ENCODE assay signal across 17 cellular contexts in the genomic region with DNA sequence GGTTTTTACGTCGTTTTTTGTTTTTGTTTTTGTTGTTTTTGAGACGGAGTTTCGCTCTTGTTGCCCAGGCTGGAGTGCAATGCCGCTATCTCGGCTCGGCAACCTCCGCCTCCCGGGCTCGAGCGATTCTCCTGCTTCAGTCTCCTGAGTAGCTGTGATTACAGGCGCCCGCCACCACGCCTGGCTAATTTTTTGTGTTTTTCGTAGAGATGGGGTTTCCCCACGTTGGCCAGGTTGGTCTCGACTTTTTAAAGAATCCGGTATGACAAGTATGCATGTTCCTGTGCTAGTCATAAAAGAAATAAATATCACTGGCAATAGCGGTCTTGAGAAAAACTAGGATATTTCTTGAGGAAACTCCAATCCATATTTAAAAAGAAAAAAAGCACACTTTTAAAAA. TPM values are rescaled to one million over a fixed set of nuclear protein-coding genes. Genes with fewer than 3 reads are reported as not detected.
DNase-seq lines count a peak whose midpoint lies in the region; ATAC-seq, FAIRE-seq and TF ChIP-seq lines count a peak whose summit lies in the region.
"Had no signal": no experiment of that assay in that cellular context is flagged by ENCODE, and none has a peak within 500 bp of the region (broad histone marks: within the 10 kb centered on the region; RNA-seq: fewer than 3 reads in every experiment).

No MANE protein-coding gene starts in this region.

- H3K4me1 Mint-ChIP-seq in T-cell (peaks cover 30 to 38% (median 35%) of the 10 kb centered on the region in 3 donors), memory B cell (peaks cover 25% of the 10 kb centered on the region)

- in situ Hi-C loops in Caki2 (cut with HindIII; ENCODE audit: low pct_unique_long_range_greater_than_20kb, low sequenced_read_pairs): no loop called here

- DNase-seq in A549 (ENCODE audit: low read depth in 1 of 2, low spot score in 1 of 2) (no peak), Caki2 (ENCODE audit: low read depth) (peak; percentile 83), T-cell (no peak), memory B cell (ENCODE audit: low spot score in 2 of 2) (peak; percentile 44 to 63), Kasumi-1 (lab: John Stamatoyannopoulos, UW) (no peak), NOMO-1 treated with dmso at 0.1 percent for 144 hours (lab: John Stamatoyannopoulos, UW; ENCODE audit: unreplicated experiment) (no peak), COLO829 (ENCODE audit: low spot score) (no peak)
- DNase-seq: 8988T, GOT3, NCI-H1105 treated with DMSO at 0.1 percent for 48 hours, NCI-H1694, NCI-H510A, SJCRH30 had no signal

- H3K4me3 Mint-ChIP-seq in T-cell (no peak overlapping the region), memory B cell (peak overlapping the region; percentile 56)

- 91% methylated on average over 19 of the region's 19 CpGs for WGBS in A549 (ENCODE audit: missing lambda C conversion rate)

- peak overlapping the region; percentile 93; the same call in 2 of the 3 replicates for H3K4me2 ChIP-seq in A549

- H3K27ac ChIP-seq in A549: peak overlapping the region in 1 of 2 experiments; percentile 37; a peak in 2 of 6 replicates
- H3K27ac ChIP-seq: PC-9, SJCRH30 had no signal

- TF ChIP-seq POLR2A in A549 (IDR thresholded peaks at IDR 0.05; ENCODE audit: low read length): no peak

- H3K36me3 Mint-ChIP-seq in T-cell: peaks cover 3% of the 10 kb centered on the region
- H3K36me3 Mint-ChIP-seq in memory B cell: peaks cover 5% of the 10 kb centered on the region

- TF ChIP-seq EP300 in A549 (IDR thresholded peaks at IDR 0.05): no peak

- H3K9me3 Mint-ChIP-seq in T-cell (no peaks in the 10 kb centered on the region), memory B cell (peaks cover 2% of the 10 kb centered on the region)

- ATAC-seq in A549 (no peak), T-cell (replicated peaks in 1 of 4) (no peak), memory B cell (ENCODE audit: low read depth) (no peak), GM18873 (IDR thresholded peaks at IDR 0.05; ENCODE audit: low FRiP score, unreplicated experiment) (no peak)

- CTCF ChIA-PET in A549 (lab: Yijun Ruan, JAX): interaction anchor here (0.8 to 8.4 kb wide), 26 partner anchors 9 to 594 kb away, joined by 3 to 122 read pairs (median 8); no protein-coding TSS in a partner anchor
- CTCF ChIA-PET in T-cell (lab: Charles Lee): interaction anchor here (0.7 to 1.4 kb wide), 3 partner anchors 10 to 382 kb away, joined by 4 read pairs; no protein-coding TSS in a partner anchor

- no peak for TF ChIP-seq CTCF in A549 (IDR thresholded peaks at IDR 0.05)

- FAIRE-seq in A549 (lab: Jason Lieb, UNC): no peak
- FAIRE-seq: G401.6, GM19239 had no signal

- no peak overlapping the region for H3K4me3 ChIP-seq in A549
- H3K4me3 ChIP-seq: PC-9, SJCRH30 had no signal

- H3K9me3 ChIP-seq in A549: no peaks in the 10 kb centered on the region
- H3K9me3 ChIP-seq: SJCRH30 had no signal

- H3K4me1 ChIP-seq in A549: peaks cover 26% of the 10 kb centered on the region; the same call in 2 of the 3 replicates

- H3K27ac Mint-ChIP-seq in T-cell: peak overlapping the region; percentile 2 to 23
- peak overlapping the region; percentile 97 for H3K27ac Mint-ChIP-seq in memory B cell

- no peak for TF ChIP-seq RAD21 in A549 (conservative IDR thresholded peaks at IDR 0.05 in 1 of 2, IDR thresholded peaks at IDR 0.05 in 1 of 2)

- POLR2A ChIA-PET in A549 (lab: Yijun Ruan, JAX): interaction anchor here (3.2 kb wide), 1 partner anchor 30 kb away, joined by 43 read pairs; no protein-coding TSS in a partner anchor
- POLR2A ChIA-PET in T-cell (lab: Charles Lee): no interaction called here

- H3K27me3 Mint-ChIP-seq in T-cell (no peaks in the 10 kb centered on the region), memory B cell (no peaks in the 10 kb centered on the region)

TF ChIP-seq in A549, 52 proteins besides CTCF, POLR2A, EP300 and RAD21:
- TF ChIP-seq JUNB (IDR thresholded peaks at IDR 0.05) (no peak), NFE2L2 (conservative IDR thresholded peaks at IDR 0.05; ENCODE audit: low read length) (no peak), ZC3H11A (IDR thresholded peaks at IDR 0.05) (no peak), FOXS1 (CRISPR knock-in tag; IDR thresholded peaks at IDR 0.05) (no peak), JUN (IDR thresholded peaks at IDR 0.05) (no peak), TFCP2L1 (CRISPR knock-in tag; IDR thresholded peaks at IDR 0.05) (no peak), PHF8 (IDR thresholded peaks at IDR 0.05; ENCODE audit: borderline replicate concordance, low read depth) (no peak), CHD4 (IDR thresholded peaks at IDR 0.05; ENCODE audit: borderline replicate concordance) (no peak), MAZ (IDR thresholded peaks at IDR 0.05; ENCODE audit: borderline replicate concordance, low read depth, low read length) (no peak), FOSL2 (IDR thresholded peaks at IDR 0.05) (no peak), FOSL2 (CRISPR knock-in tag; IDR thresholded peaks at IDR 0.05) (no peak), RCOR1 (IDR thresholded peaks at IDR 0.05; ENCODE audit: low read depth, low read length) (no peak), EHMT2 (IDR thresholded peaks at IDR 0.05; ENCODE audit: low read depth) (no peak), KDM5A (IDR thresholded peaks at IDR 0.05) (no peak), HDAC2 (IDR thresholded peaks at IDR 0.05) (no peak)
- TF ChIP-seq, protein P1, sequence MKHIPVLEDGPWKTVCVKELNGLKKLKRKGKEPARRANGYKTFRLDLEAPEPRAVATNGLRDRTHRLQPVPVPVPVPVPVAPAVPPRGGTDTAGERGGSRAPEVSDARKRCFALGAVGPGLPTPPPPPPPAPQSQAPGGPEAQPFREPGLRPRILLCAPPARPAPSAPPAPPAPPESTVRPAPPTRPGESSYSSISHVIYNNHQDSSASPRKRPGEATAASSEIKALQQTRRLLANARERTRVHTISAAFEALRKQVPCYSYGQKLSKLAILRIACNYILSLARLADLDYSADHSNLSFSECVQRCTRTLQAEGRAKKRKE (CRISPR knock-in tag; IDR thresholded peaks at IDR 0.05; ENCODE audit: low read depth): no peak
- TF ChIP-seq, protein P2, sequence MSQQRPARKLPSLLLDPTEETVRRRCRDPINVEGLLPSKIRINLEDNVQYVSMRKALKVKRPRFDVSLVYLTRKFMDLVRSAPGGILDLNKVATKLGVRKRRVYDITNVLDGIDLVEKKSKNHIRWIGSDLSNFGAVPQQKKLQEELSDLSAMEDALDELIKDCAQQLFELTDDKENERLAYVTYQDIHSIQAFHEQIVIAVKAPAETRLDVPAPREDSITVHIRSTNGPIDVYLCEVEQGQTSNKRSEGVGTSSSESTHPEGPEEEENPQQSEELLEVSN (IDR thresholded peaks at IDR 0.05; ENCODE audit: borderline replicate concordance, low read depth): no peak
- TF ChIP-seq, protein P3, sequence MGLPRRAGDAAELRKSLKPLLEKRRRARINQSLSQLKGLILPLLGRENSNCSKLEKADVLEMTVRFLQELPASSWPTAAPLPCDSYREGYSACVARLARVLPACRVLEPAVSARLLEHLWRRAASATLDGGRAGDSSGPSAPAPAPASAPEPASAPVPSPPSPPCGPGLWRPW (IDR thresholded peaks at IDR 0.05): no peak
TF ChIP-seq in A549: peak in this region for 0.

RNA-seq across cellular contexts. Expression of a gene that starts 2.7 kb away (rescaled TPM):
- polyA plus RNA-seq in A549 (2011; rRNA removed) (58.9 and 76.1 TPM in 2 replicates), A549 (2017; fragmentation: RNase III; extraction: RNeasy Plus Mini Kit Qiagen cat#74134 plus additional on column Dnase treatment) (51.9 to 59.4 TPM (median 53.6 TPM) in 3 replicates)
- polyA plus RNA-seq in A549 (2012; cell fraction: cytosol; rRNA removed): 16.7 and 20.5 TPM in 2 replicates
- polyA plus RNA-seq in A549 (2012; cell fraction: nucleus; rRNA removed): 7.5 and 11.4 TPM in 2 replicates
- 17.4 and 22.3 TPM in 2 replicates for polyA minus RNA-seq in A549 (2011; rRNA and poly(A)+ RNA removed)
- 31.2 and 45.1 TPM in 2 replicates for total RNA-seq in Caki2 (2014; rRNA removed; shearing (Covaris generic); ENCODE audit: low replicate concordance)
- 10 to 100 TPM in 3 of 5 donors, 1 to 10 TPM in 2; 7.0 to 98.2 (median 13.6) TPM for total RNA-seq in T-cell

Comparison
In these comparisons a context has a peak if more than half of its experiments do, and no peak if none do; other contexts are left out.
1. DNase-seq: peak in Caki2 (single experiment) and memory B cell (2 of 2); none in A549 (0 of 2), T-cell (0 of 34), Kasumi-1 (0 of 2), NOMO-1 treated with dmso at 0.1 percent for 144 hours (single experiment) and COLO829 (single experiment).